ENCODE assay signal across 8 cellular contexts in genomic region chr14:53151867-53152626, GRCh38. TPM values are rescaled to one million over a fixed set of nuclear protein-coding genes. Genes with fewer than 3 reads are reported as not detected.
DNase-seq lines count a peak whose midpoint lies in the region; TF ChIP-seq lines count a peak whose summit lies in the region.

No MANE protein-coding gene starts in this region.

- no peaks in the 10 kb centered on the region for H3K36me3 Mint-ChIP-seq in HFFc6 (ENCODE audit: low read depth)

- peaks cover 57% of the 10 kb centered on the region for H3K79me2 ChIP-seq in mammary epithelial cell (ENCODE audit: insufficient read depth, low read length)

- no peaks in the 10 kb centered on the region for H3K27me3 ChIP-seq in WERI-Rb-1 (ENCODE audit: insufficient read depth, low read depth, severe bottlenecking)
- no peaks in the 10 kb centered on the region for H3K27me3 ChIP-seq in mammary epithelial cell (ENCODE audit: insufficient read depth, low read length)

- peak overlapping the region; percentile 83 for H3K4me2 ChIP-seq in mammary epithelial cell (ENCODE audit: insufficient read depth, low read depth, low read length)

- CTCF ChIA-PET in mammary epithelial cell (lab: Charles Lee; ENCODE audit: low non-redundant PET): no interaction called here

- BruUV-seq in mammary epithelial cell (replicated peaks; lab: Mats Ljungman, UMichigan): TSS peak; percentile 69

- in situ Hi-C loops in mammary epithelial cell (cut with MboI; ENCODE audit: low sequenced_read_pairs in 2 of 2): no loop called here

- H3K27ac ChIP-seq in WERI-Rb-1 (peak overlapping the region; percentile 83), mammary epithelial cell (ENCODE audit: insufficient read depth, low read depth, low read length) (peak overlapping the region; percentile 41)

- H3K4me3 ChIP-seq in WERI-Rb-1 (ENCODE audit: low read depth, low read length) (peak overlapping the region; percentile 70), mammary epithelial cell (replicated peaks in 1 of 3; ENCODE audit: insufficient read depth in 1 of 3, low read depth in 2 of 3, low read length in 3 of 3) (peak overlapping the region; percentile 74 to 91 (median 82))

- no peaks in the 10 kb centered on the region; the same call in 1 of the 2 replicates for H3K27me3 Mint-ChIP-seq in HFFc6 (ENCODE audit: insufficient read depth)

- DNase-seq in GM10266 (ENCODE audit: extremely low spot score) (peak; percentile 59), HFFc6 (peak; percentile 46), NCI-H1105 (lab: John Stamatoyannopoulos, UW) (peak; percentile 61), WERI-Rb-1 (peak; percentile 67), mammary epithelial cell (peak; percentile 63), inferior parietal cortex (ENCODE audit: extremely low spot score) (peak; percentile 44), SKM-1 treated with dmso at 0.1 percent for 144 hours (lab: John Stamatoyannopoulos, UW; ENCODE audit: unreplicated experiment) (no peak)
- peak; percentile 38 to 42 for DNase-seq in stimulated activated CD4-positive, alpha-beta T cell treated with anti-CD3 and anti-CD28 coated beads, Interleukin-15, amount 100 ng/mL, for 1 hour (ENCODE audit: low read depth in 1 of 2, low spot score in 1 of 2)

- WGBS in mammary epithelial cell (ENCODE audit: low coverage, missing lambda C conversion rate): under 1% methylated on average over 14 of the region's 57 CpGs

- H3K9me3 ChIP-seq in WERI-Rb-1 (ENCODE audit: severe bottlenecking) (no peaks in the 10 kb centered on the region), mammary epithelial cell (replicated peaks; ENCODE audit: insufficient read depth, low read length) (no peaks in the 10 kb centered on the region)

- H3K36me3 ChIP-seq in WERI-Rb-1: no peaks in the 10 kb centered on the region
- H3K36me3 ChIP-seq in mammary epithelial cell (ENCODE audit: insufficient read depth, low read length): no peaks in the 10 kb centered on the region

- peak overlapping the region; percentile 61 for H3K9ac ChIP-seq in mammary epithelial cell (ENCODE audit: insufficient read depth, low read length)

- H3K9me3 Mint-ChIP-seq in HFFc6: no peaks in the 10 kb centered on the region

- H3K4me1 ChIP-seq in mammary epithelial cell (ENCODE audit: insufficient read depth, low read length): peaks cover 12% of the 10 kb centered on the region

- peak overlapping the region; percentile 94 for H3K27ac Mint-ChIP-seq in HFFc6

- H4K20me1 ChIP-seq in mammary epithelial cell (ENCODE audit: insufficient read depth, low read length): no peaks in the 10 kb centered on the region

- intact Hi-C loops in mammary epithelial cell (cut with micrococcal nuclease): loop anchor here (5.0 to 10.0 kb wide), 3 partner anchors 143 to 360 kb away; partner anchors contain the start of gene GNPNAT1

- dilution Hi-C loops in mammary epithelial cell (cut with HindIII; ENCODE audit: low sequenced_read_pairs): no loop called here

- TF ChIP-seq CTCF in GM10266 (IDR thresholded peaks at IDR 0.05; ENCODE audit: control insufficient read depth, insufficient read depth, low read depth, missing control alignments): peak; percentile 4
- TF ChIP-seq CTCF in HFFc6 (IDR thresholded peaks at IDR 0.05): peak; percentile 57; the same call in 1 of the 2 replicates
- TF ChIP-seq CTCF in WERI-Rb-1 (IDR thresholded peaks at IDR 0.05; ENCODE audit: low read depth, low read length): peak; percentile 38; the same call in 1 of the 2 replicates
- TF ChIP-seq CTCF in mammary epithelial cell (conservative IDR thresholded peaks at IDR 0.05 in 1 of 2, IDR thresholded peaks at IDR 0.05 in 1 of 2; ENCODE audit: extremely low read depth in 1 of 2, insufficient read depth in 1 of 2, low read depth in 1 of 2, low read length in 2 of 2): peak in 1 of 2 donors; percentile 30

- peak overlapping the region; percentile 99 for H2AFZ ChIP-seq in mammary epithelial cell (ENCODE audit: low read depth, low read length)

- H3K4me1 Mint-ChIP-seq in HFFc6 (ENCODE audit: low read depth): peaks cover 39% of the 10 kb centered on the region

- H3K4me3 Mint-ChIP-seq in HFFc6: peak overlapping the region; percentile 100

RNA-seq across cellular contexts. Expression of gene DDHD1, which starts 1.1 kb away (rescaled TPM):
- 10 to 100 TPM in 2 of 6 experiments, 1 to 10 TPM in 4; 9.1 to 10.7 (median 9.7) TPM for total RNA-seq in HFFc6 (2021; fragmentation: NEBNext Ultra II Directional; extraction: Animal tissue kit (Norgen Biotek cat#: 25700))
- 10 to 100 TPM; 18.0 to 27.3 TPM for total RNA-seq in mammary epithelial cell
- polyA plus RNA-seq in mammary epithelial cell: 4.3 TPM
- 6.6 TPM for polyA minus RNA-seq in mammary epithelial cell
